ENCODE assay signal across 19 cellular contexts in genomic region chr1:21523297-21523813, GRCh38. TPM values are rescaled to one million over a fixed set of nuclear protein-coding genes. Genes with fewer than 3 reads are reported as not detected.
DNase-seq lines count a peak whose midpoint lies in the region; ATAC-seq and TF ChIP-seq lines count a peak whose summit lies in the region.
"Had no signal": no experiment of that assay in that cellular context is flagged by ENCODE, and none has a peak within 500 bp of the region (broad histone marks: within the 10 kb centered on the region; RNA-seq: fewer than 3 reads in every experiment).

No MANE protein-coding gene starts in this region.

- H3K9me3 Mint-ChIP-seq in IgD-negative memory B cell (peaks cover 0 to 3% (median 0%) of the 10 kb centered on the region in 3 donors), endodermal cell (no peaks in the 10 kb centered on the region)
- H3K9me3 Mint-ChIP-seq: CD4-positive, alpha-beta T cell had no signal

- peaks cover 37 to 48% (median 40%) of the 10 kb centered on the region in 3 donors for H3K4me1 Mint-ChIP-seq in IgD-negative memory B cell
- peaks cover 20% of the 10 kb centered on the region for H3K4me1 Mint-ChIP-seq in endodermal cell

- H3K36me3 Mint-ChIP-seq in IgD-negative memory B cell (no peaks in the 10 kb centered on the region), endodermal cell (ENCODE audit: low read depth) (no peaks in the 10 kb centered on the region)

- intact Hi-C loops in mucosa of descending colon (cut with DNase I, micrococcal nuclease): no loop called here
- intact Hi-C loops in head of caudate nucleus (cut with DNase I): no loop called here

- peak overlapping the region; percentile 80 to 93 (median 90) for H3K4me2 ChIP-seq in BLaER1 treated with 17β-estradiol and CSF1 and Interleukin-3, amounts not matched to agents 10 nM and 100 nM
- H3K4me2 ChIP-seq: PC-9 had no signal

- H3K27me3 Mint-ChIP-seq in IgD-negative memory B cell (peaks cover 2% of the 10 kb centered on the region), endodermal cell (ENCODE audit: insufficient read depth) (no peaks in the 10 kb centered on the region)
- H3K27me3 Mint-ChIP-seq: CD4-positive, alpha-beta T cell had no signal

- peaks cover 0 to 4% (median 0%) of the 10 kb centered on the region in 11 experiments; a peak in 4 of 22 replicates for H4K20me1 ChIP-seq in BLaER1 treated with 17β-estradiol and CSF1 and Interleukin-3, amounts not matched to agents 10 nM and 100 nM

- DNase-seq in endodermal cell (peak; percentile 44), mucosa of descending colon (peak in 1 of 3 donors; percentile 45), hippocampal formation (lab: John Stamatoyannopoulos, UW) (no peak), head of caudate nucleus (no peak), NCI-H446 treated with DMSO at 0.1 percent for 48 hours (lab: John Stamatoyannopoulos, UW) (no peak), NCI-H446 (lab: John Stamatoyannopoulos, UW) (no peak)
- DNase-seq: Calu3; CD4-positive, alpha-beta T cell; NCI-H1417 treated with DMSO at 0.1 percent for 48 hours; NCI-H1930; NCI-H2171; NCI-H510A; NCI-H774 had no signal

- peaks cover 0 to 13% (median 0%) of the 10 kb centered on the region in 11 experiments; a peak in 3 of 22 replicates for H3K27me3 ChIP-seq in BLaER1 treated with 17β-estradiol and CSF1 and Interleukin-3, amounts not matched to agents 10 nM and 100 nM
- no peaks in the 10 kb centered on the region for H3K27me3 ChIP-seq in endodermal cell (ENCODE audit: control insufficient read depth, insufficient read depth, low read length, poor library complexity, severe bottlenecking)
- H3K27me3 ChIP-seq: SJSA1 had no signal

- 0 out of 22 replicates have a peak overlapping the region, but pooled peaks of 1 of the 11 experiments have one; percentile 22 for H3K9ac ChIP-seq in BLaER1 treated with 17β-estradiol and CSF1 and Interleukin-3, amounts not matched to agents 10 nM and 100 nM
- H3K9ac ChIP-seq in endodermal cell (ENCODE audit: extremely low read depth, low read length, poor library complexity, severe bottlenecking): no peak overlapping the region

- 88 to 92% methylated on average over 1 to 7 of the region's 7 CpGs for WGBS in endodermal cell (ENCODE audit: insufficient coverage in 1 of 2, insufficient read length in 1 of 2), 2 experiments

- TF ChIP-seq CTCF in endodermal cell (conservative IDR thresholded peaks at IDR 0.05): no peak
- no peak for TF ChIP-seq CTCF in mucosa of descending colon (IDR thresholded peaks at IDR 0.05)

- no peaks in the 10 kb centered on the region for H3K36me3 ChIP-seq in BLaER1 treated with 17β-estradiol and CSF1 and Interleukin-3, amounts not matched to agents 10 nM and 100 nM
- H3K36me3 ChIP-seq in endodermal cell (ENCODE audit: control insufficient read depth, insufficient read depth, low read length): no peaks in the 10 kb centered on the region
- H3K36me3 ChIP-seq in mucosa of descending colon (ENCODE audit: low read depth): no peaks in the 10 kb centered on the region
- H3K36me3 ChIP-seq: HAP-1 had no signal

- peak overlapping the region in 2 of 4 donors; percentile 69 to 92 for H3K4me3 Mint-ChIP-seq in IgD-negative memory B cell
- H3K4me3 Mint-ChIP-seq in endodermal cell: no peak overlapping the region
- H3K4me3 Mint-ChIP-seq: CD4-positive, alpha-beta T cell had no signal

- H3K27ac ChIP-seq in BLaER1 treated with 17β-estradiol and CSF1 and Interleukin-3, amounts not matched to agents 10 nM and 100 nM: no peak overlapping the region
- H3K27ac ChIP-seq in endodermal cell (ENCODE audit: low read depth, low read length): no peak overlapping the region
- H3K27ac ChIP-seq: PC-9, SJSA1 had no signal

- H3K27ac Mint-ChIP-seq in IgD-negative memory B cell: peak overlapping the region in 2 of 3 donors; percentile 57 to 59
- no peak overlapping the region for H3K27ac Mint-ChIP-seq in endodermal cell
- H3K27ac Mint-ChIP-seq: CD4-positive, alpha-beta T cell had no signal

- peaks cover 41 to 64% (median 56%) of the 10 kb centered on the region in 10 experiments for H3K4me1 ChIP-seq in BLaER1 treated with 17β-estradiol and CSF1 and Interleukin-3, amounts not matched to agents 10 nM and 100 nM
- no peaks in the 10 kb centered on the region for H3K4me1 ChIP-seq in endodermal cell (ENCODE audit: control insufficient read depth, insufficient read depth, low read length)
- no peaks in the 10 kb centered on the region for H3K4me1 ChIP-seq in mucosa of descending colon (ENCODE audit: low read depth)
- H3K4me1 ChIP-seq: SJSA1 had no signal

- ATAC-seq in mucosa of descending colon: peak; percentile 72
- ATAC-seq: K562 had no signal

- no peak overlapping the region for H3K4me3 ChIP-seq in BLaER1 treated with 17β-estradiol and CSF1 and Interleukin-3, amounts not matched to agents 10 nM and 100 nM
- H3K4me3 ChIP-seq in endodermal cell (ENCODE audit: low read length) (no peak overlapping the region), mucosa of descending colon (no peak overlapping the region)
- H3K4me3 ChIP-seq: HAP-1, K562, PC-9, SJSA1 had no signal

- no peaks in the 10 kb centered on the region for H3K9me3 ChIP-seq in BLaER1 treated with 17β-estradiol and CSF1 and Interleukin-3, amounts not matched to agents 10 nM and 100 nM (replicated peaks in 1 of 11)
- H3K9me3 ChIP-seq in endodermal cell (ENCODE audit: control insufficient read depth, low read length) (no peaks in the 10 kb centered on the region), mucosa of descending colon (no peaks in the 10 kb centered on the region)
- H3K9me3 ChIP-seq: HAP-1, SJSA1 had no signal

RNA-seq across cellular contexts. Expression of gene ALPL, which starts 14.1 kb away (rescaled TPM):
- 1.4 TPM for polyA plus RNA-seq in IgD-negative memory B cell
- total RNA-seq in endodermal cell (100 to 1,000 TPM in 1 of 2 donors, 10 to 100 TPM in 1; 94.8 to 117 TPM), mucosa of descending colon (1 to 10 TPM in 1 of 3 donors, under 1 TPM in 2; 0.82 to 2.7 (median 0.90) TPM)
- 65.3 TPM for polyA plus RNA-seq in endodermal cell (2013, experiment 1 of 2)
- polyA plus RNA-seq in endodermal cell (2013, experiment 2 of 2): 52.5 TPM
- total RNA-seq: CD4-positive, alpha-beta T cell; PC-9 had no signal

Comparison
In these comparisons a context has a peak if more than half of its experiments do, and no peak if none do; other contexts are left out.
1. RNA of gene ALPL, which starts 14.1 kb away (total RNA-seq): 94.8 to 117 TPM in endodermal cell; 0.82 to 2.7 TPM in mucosa of descending colon; every median in the first group is over 10 times any median in the second.